ENCODE assay signal across 16 cellular contexts in the genomic region with DNA sequence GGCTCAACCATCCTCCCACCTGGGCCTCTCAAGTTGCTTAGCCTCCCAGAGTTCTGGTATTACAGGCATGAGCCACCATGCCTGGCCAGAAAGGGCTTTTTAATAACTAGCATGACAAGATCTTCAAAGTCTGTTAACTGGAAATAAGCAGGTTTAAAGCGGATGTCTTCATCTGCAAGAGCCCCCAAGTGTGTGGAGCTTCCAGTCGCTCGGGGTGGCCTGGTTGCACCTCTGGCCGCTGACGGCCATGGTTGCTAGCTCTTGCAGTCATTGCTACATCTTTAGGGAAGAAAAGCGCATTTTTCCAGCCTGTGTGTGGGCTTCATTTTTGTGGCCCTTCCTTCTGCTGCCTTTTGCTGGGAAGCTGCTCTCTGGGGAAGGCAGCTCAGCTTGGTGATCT. TPM values are rescaled to one million over a fixed set of nuclear protein-coding genes. Genes with fewer than 3 reads are reported as not detected.
DNase-seq lines count a peak whose midpoint lies in the region; ATAC-seq and TF ChIP-seq lines count a peak whose summit lies in the region.
"Had no signal": no experiment of that assay in that cellular context is flagged by ENCODE, and none has a peak within 500 bp of the region (broad histone marks: within the 10 kb centered on the region; RNA-seq: fewer than 3 reads in every experiment).

No MANE protein-coding gene starts in this region.

- H3K36me3 ChIP-seq in BLaER1 (peaks cover 75% of the 10 kb centered on the region), PC-3 (ENCODE audit: low read depth, low read length) (peaks cover 34% of the 10 kb centered on the region; the same call in 1 of the 2 replicates)

- CTCF ChIA-PET in activated naive CD4-positive, alpha-beta T cell treated with anti-CD3 and anti-CD28 coated beads, Interleukin-2, amount 10 ng/mL, durations not matched to agents 7 days and 5 days (lab: Charles Lee) = interaction anchor here (0.7 to 1.4 kb wide), 3 partner anchors 14 to 53 kb away, joined by 3 to 5 read pairs (median 3); no protein-coding TSS in a partner anchor
- CTCF ChIA-PET in PC-3 (lab: Charles Lee) = no interaction called here

- H3K27ac ChIP-seq in BLaER1 (peak overlapping the region; percentile 90), H9 (ENCODE audit: insufficient read length, low read depth, low read length) (no peak overlapping the region), PC-3 (ENCODE audit: low read length) (no peak overlapping the region)
- H3K27ac ChIP-seq: HL-60 had no signal

- no peak overlapping the region for H2AK5ac ChIP-seq in H9 (ENCODE audit: insufficient read length, low read length)

- peaks cover 3% of the 10 kb centered on the region for H3K23me2 ChIP-seq in H9 (ENCODE audit: insufficient read length, low read depth, low read length, poor library complexity, severe bottlenecking)

- POLR2A ChIA-PET in PC-3 (lab: Charles Lee; ENCODE audit: unreplicated experiment) = no interaction called here

- peaks cover 2% of the 10 kb centered on the region for H3K79me1 ChIP-seq in H9 (ENCODE audit: insufficient read depth, low read depth, low read length, poor library complexity, severe bottlenecking)

- H3K4me1 Mint-ChIP-seq in activated naive CD4-positive, alpha-beta T cell treated with anti-CD3 and anti-CD28 coated beads, Interleukin-2, amount 10 ng/mL, durations not matched to agents 7 days and 5 days = peaks cover 5% of the 10 kb centered on the region
- no peaks in the 10 kb centered on the region for H3K4me1 Mint-ChIP-seq in H9
- peaks cover under 1 to 2% of the 10 kb centered on the region in 2 donors for H3K4me1 Mint-ChIP-seq in effector memory CD8-positive, alpha-beta T cell (ENCODE audit: low read depth in 2 of 2)

- no peaks in the 10 kb centered on the region for H3F3A ChIP-seq in PC-3 (ENCODE audit: low read length, unreplicated experiment)

- H2BK120ac ChIP-seq in H9 (ENCODE audit: low read depth, low read length, poor library complexity, severe bottlenecking) = no peak overlapping the region

- H3K4me2 ChIP-seq in BLaER1 (peak overlapping the region; percentile 93), H9 (ENCODE audit: insufficient read depth, insufficient read length, low read length) (no peak overlapping the region), PC-3 (ENCODE audit: low read length) (no peak overlapping the region)

- DNase-seq in activated naive CD4-positive, alpha-beta T cell treated with anti-CD3 and anti-CD28 coated beads, Interleukin-2, amount 10 ng/mL, durations not matched to agents 7 days and 5 days = no peak
- DNase-seq in activated naive CD4-positive, alpha-beta T cell treated with anti-CD3 and anti-CD28 coated beads, Interleukin-2, amount 50 U/mL, for 72 hours (ENCODE audit: low spot score in 2 of 2) = no peak
- DNase-seq in H9 (no peak), PC-3 (no peak), HuH-7.5 (ENCODE audit: low spot score) (no peak)
- no peak for DNase-seq in effector memory CD8-positive, alpha-beta T cell
- DNase-seq: CD8-positive, alpha-beta memory T cell; DND-41; GDM1; HFFc6; IMR-90 had no signal

- no peak overlapping the region for H3K4ac ChIP-seq in H9 (ENCODE audit: low read depth, low read length)

- H3K9me3 ChIP-seq in BLaER1 (no peaks in the 10 kb centered on the region), H9 (ENCODE audit: control insufficient read depth, low read depth, low read length) (no peaks in the 10 kb centered on the region), PC-3 (ENCODE audit: low read length) (no peaks in the 10 kb centered on the region)
- H3K9me3 ChIP-seq: BE2C, Caco-2 had no signal

- H3K4me3 ChIP-seq in BLaER1 = 0 out of 2 replicates have a peak overlapping the region, but pooled peaks have one; percentile 29
- H3K4me3 ChIP-seq in PC-3 (ENCODE audit: low read length) = no peak overlapping the region

- H4K20me1 ChIP-seq in BLaER1 (peaks cover 36% of the 10 kb centered on the region), H9 (ENCODE audit: control insufficient read depth, insufficient read depth, insufficient read length) (no peaks in the 10 kb centered on the region), PC-3 (ENCODE audit: low read length) (peaks cover 7% of the 10 kb centered on the region)

- no peaks in the 10 kb centered on the region for H3K9me2 ChIP-seq in PC-3 (replicated peaks; ENCODE audit: low read length)

- H3K4me3 Mint-ChIP-seq in activated naive CD4-positive, alpha-beta T cell treated with anti-CD3 and anti-CD28 coated beads, Interleukin-2, amount 10 ng/mL, durations not matched to agents 7 days and 5 days = no peak overlapping the region
- no peak overlapping the region for H3K4me3 Mint-ChIP-seq in H9
- no peak overlapping the region for H3K4me3 Mint-ChIP-seq in effector memory CD8-positive, alpha-beta T cell
- H3K4me3 Mint-ChIP-seq: CD8-positive, alpha-beta memory T cell; HFFc6 had no signal

- no peak overlapping the region for H2BK15ac ChIP-seq in H9 (ENCODE audit: low read depth, low read length)

- peaks cover 12% of the 10 kb centered on the region for H3K36me3 Mint-ChIP-seq in activated naive CD4-positive, alpha-beta T cell treated with anti-CD3 and anti-CD28 coated beads, Interleukin-2, amount 10 ng/mL, durations not matched to agents 7 days and 5 days
- H3K36me3 Mint-ChIP-seq in activated naive CD4-positive, alpha-beta T cell treated with anti-CD3 and anti-CD28 coated beads, Interleukin-2, amount 50 U/mL, for 72 hours = no peaks in the 10 kb centered on the region
- H3K36me3 Mint-ChIP-seq in H9 (ENCODE audit: insufficient read depth in 1 of 3, low read depth in 3 of 3) = peaks cover 16 to 72% (median 60%) of the 10 kb centered on the region in 3 experiments; a peak in 6 of 7 replicates
- peaks cover 34% of the 10 kb centered on the region for H3K36me3 Mint-ChIP-seq in effector memory CD8-positive, alpha-beta T cell (ENCODE audit: insufficient read depth)

- H3T11ph ChIP-seq in H9 (ENCODE audit: low read length) = no peak overlapping the region

- peak overlapping the region; percentile 57 for H3K9ac ChIP-seq in BLaER1
- no peak overlapping the region for H3K9ac ChIP-seq in H9 (ENCODE audit: extremely low read depth, insufficient read length, low read length)
- H3K9ac ChIP-seq in PC-3 (ENCODE audit: low read length) = no peak overlapping the region

- H3K14ac ChIP-seq in H9 (ENCODE audit: insufficient read depth, low read length) = no peak overlapping the region

- H3K18ac ChIP-seq in H9 (ENCODE audit: insufficient read length, low read depth, low read length) = no peak overlapping the region

- no peak overlapping the region for H4K91ac ChIP-seq in H9 (ENCODE audit: insufficient read length, low read depth, low read length)

- WGBS in H9 (ENCODE audit: extremely low coverage, insufficient read length, low lambda C conversion rate) = no CpG with 5 or more reads among the region's 6 CpGs

- H2AFZ ChIP-seq in H9 (ENCODE audit: low read length) = no peak overlapping the region
- H2AFZ ChIP-seq in PC-3 (ENCODE audit: low read length) = no peak overlapping the region

- H3K79me2 ChIP-seq in H9 (ENCODE audit: insufficient read depth, low read length) (peaks cover 6% of the 10 kb centered on the region; the same call in 1 of the 2 replicates), PC-3 (ENCODE audit: low read length) (peaks cover 25% of the 10 kb centered on the region)

- intact Hi-C loops in PC-3 (cut with micrococcal nuclease) = no loop called here

- BruUV-seq in PC-3 (replicated peaks; lab: Mats Ljungman, UMichigan) = no TSS peak

- ATAC-seq in activated naive CD4-positive, alpha-beta T cell treated with anti-CD3 and anti-CD28 coated beads, Interleukin-2, amount 50 U/mL, for 72 hours = no peak
- no peak for ATAC-seq in effector memory CD8-positive, alpha-beta T cell (replicated peaks)
- no peak for ATAC-seq in HG03442 (IDR thresholded peaks at IDR 0.05; ENCODE audit: unreplicated experiment)
- no peak for ATAC-seq in PC-3

- H4K5ac ChIP-seq in H9 (ENCODE audit: insufficient read length, low read depth, low read length) = no peak overlapping the region

- H3K4me1 ChIP-seq in BLaER1 = peaks cover 81% of the 10 kb centered on the region
- no peaks in the 10 kb centered on the region for H3K4me1 ChIP-seq in H9 (ENCODE audit: insufficient read depth, low read length)
- no peaks in the 10 kb centered on the region for H3K4me1 ChIP-seq in PC-3 (ENCODE audit: insufficient read depth, low read length)
- H3K4me1 ChIP-seq: BE2C, Caco-2 had no signal

- H3K27me3 ChIP-seq in BLaER1 = no peaks in the 10 kb centered on the region
- H3K27me3 ChIP-seq in H9 (ENCODE audit: insufficient read depth, low read length) = no peaks in the 10 kb centered on the region
- H3K27me3 ChIP-seq in PC-3 (ENCODE audit: low read length) = no peaks in the 10 kb centered on the region
- H3K27me3 ChIP-seq: BE2C had no signal

- no peak overlapping the region for H3K23ac ChIP-seq in H9 (ENCODE audit: insufficient read length, low read depth, low read length)

- TF ChIP-seq CTCF in H9 (conservative IDR thresholded peaks at IDR 0.05) = no peak
- TF ChIP-seq CTCF in PC-3 (conservative IDR thresholded peaks at IDR 0.05; ENCODE audit: low read depth, low read length) = no peak

- H2BK5ac ChIP-seq in H9 (ENCODE audit: insufficient read length, low read length) = no peak overlapping the region

- no peak overlapping the region for H3K56ac ChIP-seq in H9 (ENCODE audit: insufficient read length, low read depth, low read length)

- peak overlapping the region; percentile 33 for H3K27ac Mint-ChIP-seq in activated naive CD4-positive, alpha-beta T cell treated with anti-CD3 and anti-CD28 coated beads, Interleukin-2, amount 10 ng/mL, durations not matched to agents 7 days and 5 days
- peak overlapping the region in 1 of 2 donors; percentile 88 for H3K27ac Mint-ChIP-seq in activated naive CD4-positive, alpha-beta T cell treated with anti-CD3 and anti-CD28 coated beads, Interleukin-2, amount 50 U/mL, for 72 hours
- H3K27ac Mint-ChIP-seq in H9 = peak overlapping the region in 2 of 3 experiments; percentile 53 to 60; a peak in 2 of 7 replicates
- H3K27ac Mint-ChIP-seq in effector memory CD8-positive, alpha-beta T cell = peak overlapping the region; percentile 26 to 56
- H3K27ac Mint-ChIP-seq: CD8-positive, alpha-beta memory T cell; HFFc6 had no signal

- H2BK20ac ChIP-seq in H9 (ENCODE audit: low read depth, low read length, poor library complexity, severe bottlenecking) = no peak overlapping the region

- H2BK12ac ChIP-seq in H9 (ENCODE audit: insufficient read length, low read depth, low read length) = no peak overlapping the region

- H3K9me3 Mint-ChIP-seq in activated naive CD4-positive, alpha-beta T cell treated with anti-CD3 and anti-CD28 coated beads, Interleukin-2, amount 10 ng/mL, durations not matched to agents 7 days and 5 days = no peaks in the 10 kb centered on the region
- H3K9me3 Mint-ChIP-seq in activated naive CD4-positive, alpha-beta T cell treated with anti-CD3 and anti-CD28 coated beads, Interleukin-2, amount 50 U/mL, for 72 hours = no peaks in the 10 kb centered on the region
- no peaks in the 10 kb centered on the region for H3K9me3 Mint-ChIP-seq in H9
- H3K9me3 Mint-ChIP-seq in effector memory CD8-positive, alpha-beta T cell = no peaks in the 10 kb centered on the region
- H3K9me3 Mint-ChIP-seq: CD8-positive, alpha-beta memory T cell; HFFc6 had no signal

- no peak overlapping the region for H4K8ac ChIP-seq in H9 (replicated peaks; ENCODE audit: insufficient read length, low read depth, low read length)

- H3K27me3 Mint-ChIP-seq in activated naive CD4-positive, alpha-beta T cell treated with anti-CD3 and anti-CD28 coated beads, Interleukin-2, amount 10 ng/mL, durations not matched to agents 7 days and 5 days = no peaks in the 10 kb centered on the region
- H3K27me3 Mint-ChIP-seq in H9 (ENCODE audit: low read depth) = no peaks in the 10 kb centered on the region
- H3K27me3 Mint-ChIP-seq in effector memory CD8-positive, alpha-beta T cell = no peaks in the 10 kb centered on the region
- H3K27me3 Mint-ChIP-seq: CD8-positive, alpha-beta memory T cell had no signal

RNA-seq across cellular contexts. Expression of a gene that starts 7.8 kb away (rescaled TPM):
- total RNA-seq in activated naive CD4-positive, alpha-beta T cell treated with anti-CD3 and anti-CD28 coated beads, Interleukin-2, amount 50 U/mL, for 72 hours = 100 to 1,000 TPM in 1 of 2 donors, 10 to 100 TPM in 1; 77.2 to 108 TPM
- total RNA-seq in H9 (2021) = 111 and 114 TPM in 2 replicates
- 75.6 and 92.0 TPM in 2 replicates for total RNA-seq in PC-3 (2014; rRNA removed)

RNA-seq across cellular contexts. Expression of a gene that starts 12.6 kb away (rescaled TPM):
- total RNA-seq in activated naive CD4-positive, alpha-beta T cell treated with anti-CD3 and anti-CD28 coated beads, Interleukin-2, amount 50 U/mL, for 72 hours = under 1 TPM in 1 of 2 donors, not detected in 1; 0.09 TPM
- total RNA-seq in H9 (2021) = 1.3 and 2.3 TPM in 2 replicates
- not detected in 2 replicates for total RNA-seq in PC-3 (2014; rRNA removed)
- total RNA-seq: IMR-90 had no signal

RNA-seq across cellular contexts. Expression of a gene that starts 26.1 kb away (rescaled TPM):
- not detected for total RNA-seq in activated naive CD4-positive, alpha-beta T cell treated with anti-CD3 and anti-CD28 coated beads, Interleukin-2, amount 50 U/mL, for 72 hours
- total RNA-seq in H9 (2021) (19.1 and 20.9 TPM in 2 replicates), PC-3 (2014; rRNA removed) (not detected in 2 replicates)
- total RNA-seq: CD8-positive, alpha-beta memory T cell; HFFc6; IMR-90 had no signal

RNA-seq across cellular contexts. Expression of a gene that starts 44.7 kb away (rescaled TPM):
- under 1 TPM in 1 of 2 donors, not detected in 1; 0.51 TPM for total RNA-seq in activated naive CD4-positive, alpha-beta T cell treated with anti-CD3 and anti-CD28 coated beads, Interleukin-2, amount 50 U/mL, for 72 hours
- total RNA-seq in H9 (2021) = 0.31 TPM in 1 of 2 replicates, not detected in the other
- not detected in 2 replicates for total RNA-seq in PC-3 (2014; rRNA removed)
- total RNA-seq: CD8-positive, alpha-beta memory T cell; HFFc6; IMR-90 had no signal

Comparison
In these comparisons a context has a peak if more than half of its experiments do, and no peak if none do; other contexts are left out.
1. RNA of a gene that starts 26.1 kb away (total RNA-seq): 19.1 to 20.9 TPM in H9; not detected in activated naive CD4-positive, alpha-beta T cell treated with anti-CD3 and anti-CD28 coated beads, Interleukin-2, amount 50 U/mL, for 72 hours and not detected in PC-3; every median in the first group is over 10 times any median in the second.